In the genomic region with DNA sequence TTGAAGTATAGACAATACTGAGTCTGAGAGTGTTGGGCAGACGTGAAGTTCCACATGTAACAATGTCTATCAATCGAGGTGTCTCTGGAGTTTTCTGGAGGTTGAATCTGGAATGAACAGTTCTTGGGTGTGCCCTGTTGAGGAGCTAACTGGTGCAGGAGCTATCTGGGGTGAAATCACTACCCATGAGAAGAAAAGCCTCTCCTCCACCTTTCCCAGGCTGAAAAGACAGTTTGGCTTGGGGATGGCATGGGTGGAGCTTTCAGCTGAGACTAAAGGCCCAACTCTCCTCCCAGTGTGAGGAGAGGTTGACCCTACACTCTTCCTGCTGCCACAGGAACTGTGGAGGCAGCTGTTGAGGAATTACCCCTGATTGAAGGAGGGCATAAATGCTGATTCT, we compare ENCODE assay signal across 2 cellular contexts.
TF ChIP-seq lines count a peak whose summit lies in the region.

No MANE protein-coding gene starts in this region.

TF ChIP-seq in IMR-90, 13 proteins besides CTCF, POLR2A, EP300 and RAD21:
- TF ChIP-seq CHD1 (IDR thresholded peaks at IDR 0.05; ENCODE audit: low read depth, low read length) (no peak), RCOR1 (IDR thresholded peaks at IDR 0.05; ENCODE audit: insufficient replicate concordance, low read length) (no peak), NFE2L2 (IDR thresholded peaks at IDR 0.05; ENCODE audit: low read depth, low read length) (no peak), MAFK (IDR thresholded peaks at IDR 0.05; ENCODE audit: low read depth, low read length) (no peak), FOS (IDR thresholded peaks at IDR 0.05; ENCODE audit: low read depth, low read length) (no peak), BHLHE40 (IDR thresholded peaks at IDR 0.05; ENCODE audit: low read depth, low read length) (no peak), CEBPB (IDR thresholded peaks at IDR 0.05; ENCODE audit: low read depth, low read length) (no peak), SMC3 (IDR thresholded peaks at IDR 0.05; ENCODE audit: low read depth, low read length) (no peak), MXI1 (IDR thresholded peaks at IDR 0.05; ENCODE audit: borderline replicate concordance, low read depth, low read length) (no peak), MAZ (IDR thresholded peaks at IDR 0.05; ENCODE audit: borderline replicate concordance, low read depth, low read length) (no peak)
- TF ChIP-seq, protein P1, sequence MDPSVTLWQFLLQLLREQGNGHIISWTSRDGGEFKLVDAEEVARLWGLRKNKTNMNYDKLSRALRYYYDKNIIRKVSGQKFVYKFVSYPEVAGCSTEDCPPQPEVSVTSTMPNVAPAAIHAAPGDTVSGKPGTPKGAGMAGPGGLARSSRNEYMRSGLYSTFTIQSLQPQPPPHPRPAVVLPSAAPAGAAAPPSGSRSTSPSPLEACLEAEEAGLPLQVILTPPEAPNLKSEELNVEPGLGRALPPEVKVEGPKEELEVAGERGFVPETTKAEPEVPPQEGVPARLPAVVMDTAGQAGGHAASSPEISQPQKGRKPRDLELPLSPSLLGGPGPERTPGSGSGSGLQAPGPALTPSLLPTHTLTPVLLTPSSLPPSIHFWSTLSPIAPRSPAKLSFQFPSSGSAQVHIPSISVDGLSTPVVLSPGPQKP (IDR thresholded peaks at IDR 0.05; ENCODE audit: borderline replicate concordance, low read depth, low read length): no peak

TF ChIP-seq in HepG2, 621 proteins besides CTCF, POLR2A, EP300 and RAD21:
- TF ChIP-seq ARNT2 (CRISPR knock-in tag; IDR thresholded peaks at IDR 0.05; ENCODE audit: low read depth) (0 out of 2 replicates have a peak, but pooled peaks have one; percentile 23), PAX8 (CRISPR knock-in tag; IDR thresholded peaks at IDR 0.05; ENCODE audit: borderline replicate concordance) (no peak), RFX1 (IDR thresholded peaks at IDR 0.05) (no peak), IKZF4 (CRISPR knock-in tag; IDR thresholded peaks at IDR 0.05; ENCODE audit: borderline replicate concordance, low read depth, not compliant biosample characterization) (no peak), ZNF121 (CRISPR knock-in tag; IDR thresholded peaks at IDR 0.05) (no peak)
